In the genomic region with DNA sequence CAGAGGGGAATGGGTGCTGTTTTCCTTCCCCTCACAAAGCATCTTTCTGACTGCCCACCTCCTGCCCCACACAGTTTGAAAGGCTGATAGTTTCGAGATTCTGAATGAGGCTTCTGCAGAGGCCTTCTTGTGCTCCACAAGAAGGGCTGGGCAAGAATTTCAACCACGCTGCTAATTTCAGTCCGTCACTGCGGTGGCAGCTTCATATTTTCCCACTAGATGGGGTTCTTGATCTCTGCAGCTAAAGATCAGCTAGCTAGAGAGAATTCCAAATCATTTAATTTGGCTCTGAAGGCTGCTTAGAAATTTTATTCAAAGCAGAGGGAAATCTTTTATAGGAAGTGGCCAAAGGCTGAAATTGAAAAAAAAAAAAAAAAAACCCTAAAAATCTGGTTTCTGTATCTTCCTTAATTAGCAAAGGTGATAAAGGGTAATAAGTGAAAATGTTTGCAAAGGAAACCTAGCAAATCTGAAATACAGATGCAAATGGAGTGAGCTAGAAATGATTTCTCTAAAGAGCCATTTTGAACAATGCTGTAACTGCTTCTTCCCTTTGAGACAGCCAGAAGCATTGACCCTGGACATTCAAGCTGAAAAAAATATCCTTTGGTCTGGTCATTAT, we compare ENCODE assay signal across 8 cellular contexts. TPM values are rescaled to one million over a fixed set of nuclear protein-coding genes. Genes with fewer than 3 reads are reported as not detected.
DNase-seq lines count a peak whose midpoint lies in the region; ATAC-seq, FAIRE-seq and TF ChIP-seq lines count a peak whose summit lies in the region.

No MANE protein-coding gene starts in this region.

- H3K4me3 ChIP-seq in HUES6 (ENCODE audit: low read depth, low read length) (peak overlapping the region; percentile 25), SK-N-MC (peak overlapping the region; percentile 59)

- H3K36me3 ChIP-seq in HUES6 (ENCODE audit: control insufficient read depth, insufficient read depth, low read length) (0 out of 2 replicates have a peak, but pooled peaks cover 3% of the 10 kb centered on the region), SK-N-MC (ENCODE audit: insufficient read depth, low read length) (no peaks in the 10 kb centered on the region)

- no peak for ATAC-seq in GM21381 (IDR thresholded peaks at IDR 0.05; ENCODE audit: unreplicated experiment)

- H3K9ac ChIP-seq in HUES6 (ENCODE audit: low read length): peak overlapping the region; percentile 90
- H3K9ac ChIP-seq in SK-N-MC (ENCODE audit: insufficient read length): peak overlapping the region; percentile 54

- H3K4me1 ChIP-seq in HUES6 (ENCODE audit: control insufficient read depth, insufficient read depth, low read length): peaks cover 63% of the 10 kb centered on the region

- peak; percentile 86 for DNase-seq in Ammon's horn (ENCODE audit: low spot score)
- peak; percentile 91 for DNase-seq in SK-N-MC (ENCODE audit: low read depth, low spot score)
- peak; percentile 35 to 50 for DNase-seq in frontal cortex (ENCODE audit: low spot score in 2 of 2)
- DNase-seq in osteocyte (ENCODE audit: extremely low spot score, unreplicated experiment): peak; percentile 68
- DNase-seq in GDM1 (lab: John Stamatoyannopoulos, UW): no peak
- no peak for DNase-seq in activated T-cell treated with anti-CD3 and anti-CD28 coated beads, Interleukin-2, amount 50 U/mL, for 24 hours

- H3K27ac ChIP-seq in HUES6 (ENCODE audit: low read depth, low read length) (peak overlapping the region; percentile 92), SK-N-MC (peak overlapping the region; percentile 86)

- no peak overlapping the region for H3K4me3 Mint-ChIP-seq in osteocyte (ENCODE audit: unreplicated experiment)
- H3K4me3 Mint-ChIP-seq in activated T-cell treated with anti-CD3 and anti-CD28 coated beads, Interleukin-2, amount 50 U/mL, for 24 hours: no peak overlapping the region

- TF ChIP-seq CTCF in osteocyte (IDR thresholded peaks at IDR 0.05): peak; percentile 83

- peak; percentile 90 for FAIRE-seq in frontal cortex (lab: Jason Lieb, UNC)

- peaks cover 2% of the 10 kb centered on the region for H3K4me1 Mint-ChIP-seq in osteocyte (ENCODE audit: unreplicated experiment)
- peaks cover 9% of the 10 kb centered on the region for H3K4me1 Mint-ChIP-seq in activated T-cell treated with anti-CD3 and anti-CD28 coated beads, Interleukin-2, amount 50 U/mL, for 24 hours (ENCODE audit: low read depth)

- no peaks in the 10 kb centered on the region for H3K9me3 Mint-ChIP-seq in osteocyte (ENCODE audit: unreplicated experiment)
- peaks cover 2% of the 10 kb centered on the region for H3K9me3 Mint-ChIP-seq in activated T-cell treated with anti-CD3 and anti-CD28 coated beads, Interleukin-2, amount 50 U/mL, for 24 hours

- H3K27ac Mint-ChIP-seq in osteocyte (ENCODE audit: unreplicated experiment): no peak overlapping the region
- H3K27ac Mint-ChIP-seq in activated T-cell treated with anti-CD3 and anti-CD28 coated beads, Interleukin-2, amount 50 U/mL, for 24 hours: no peak overlapping the region

- no peaks in the 10 kb centered on the region for H3K36me3 Mint-ChIP-seq in osteocyte (ENCODE audit: unreplicated experiment)
- H3K36me3 Mint-ChIP-seq in activated T-cell treated with anti-CD3 and anti-CD28 coated beads, Interleukin-2, amount 50 U/mL, for 24 hours (ENCODE audit: low read depth): no peaks in the 10 kb centered on the region

- peaks cover 60% of the 10 kb centered on the region for H3K27me3 Mint-ChIP-seq in osteocyte (ENCODE audit: unreplicated experiment)
- H3K27me3 Mint-ChIP-seq in activated T-cell treated with anti-CD3 and anti-CD28 coated beads, Interleukin-2, amount 50 U/mL, for 24 hours: peaks cover 50% of the 10 kb centered on the region

- H3K27me3 ChIP-seq in HUES6 (ENCODE audit: control insufficient read depth, insufficient read depth, low read length): no peaks in the 10 kb centered on the region

- peaks cover 15% of the 10 kb centered on the region for H3K9me3 ChIP-seq in HUES6 (ENCODE audit: control insufficient read depth, insufficient read depth, low read depth, low read length)
- H3K9me3 ChIP-seq in SK-N-MC (ENCODE audit: low read depth, low read length): no peaks in the 10 kb centered on the region

RNA-seq across cellular contexts. Expression of a gene that starts 38.0 kb away (rescaled TPM):
- under 0.01 TPM for total RNA-seq in frontal cortex
- not detected in 2 replicates for total RNA-seq in osteocyte

Comparison
In these comparisons a context has a peak if more than half of its experiments do, and no peak if none do; other contexts are left out.
1. DNase-seq: peak in Ammon's horn (single experiment), SK-N-MC (single experiment), frontal cortex (2 of 2) and osteocyte (single experiment); none in GDM1 (single experiment) and activated T-cell treated with anti-CD3 and anti-CD28 coated beads, Interleukin-2, amount 50 U/mL, for 24 hours (single experiment).